In the genomic region with DNA sequence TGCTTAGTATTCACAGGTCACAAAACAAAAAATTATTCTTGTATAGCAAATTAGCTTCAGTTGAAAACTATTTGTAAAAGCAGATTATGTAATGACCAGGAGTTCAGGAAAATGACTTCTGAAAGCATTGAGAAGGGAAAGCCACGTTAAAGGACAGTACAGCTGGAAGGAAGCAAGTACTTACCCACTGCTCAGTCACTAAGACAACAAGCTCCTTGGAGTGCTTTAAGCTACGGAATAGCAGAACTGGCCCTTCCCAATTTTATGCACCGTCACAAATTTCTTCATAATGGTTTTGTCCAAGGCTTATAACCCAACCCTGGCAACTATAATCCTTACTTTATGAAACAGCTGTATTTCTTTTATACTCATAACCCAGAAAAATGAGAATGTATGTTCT, we compare ENCODE assay signal across 1 cellular context.
TF ChIP-seq lines count a peak whose summit lies in the region.

No MANE protein-coding gene starts in this region.

TF ChIP-seq in HCT116, 20 proteins besides CTCF, POLR2A, EP300 and RAD21 (continued from another document):
- TF ChIP-seq, protein P1, sequence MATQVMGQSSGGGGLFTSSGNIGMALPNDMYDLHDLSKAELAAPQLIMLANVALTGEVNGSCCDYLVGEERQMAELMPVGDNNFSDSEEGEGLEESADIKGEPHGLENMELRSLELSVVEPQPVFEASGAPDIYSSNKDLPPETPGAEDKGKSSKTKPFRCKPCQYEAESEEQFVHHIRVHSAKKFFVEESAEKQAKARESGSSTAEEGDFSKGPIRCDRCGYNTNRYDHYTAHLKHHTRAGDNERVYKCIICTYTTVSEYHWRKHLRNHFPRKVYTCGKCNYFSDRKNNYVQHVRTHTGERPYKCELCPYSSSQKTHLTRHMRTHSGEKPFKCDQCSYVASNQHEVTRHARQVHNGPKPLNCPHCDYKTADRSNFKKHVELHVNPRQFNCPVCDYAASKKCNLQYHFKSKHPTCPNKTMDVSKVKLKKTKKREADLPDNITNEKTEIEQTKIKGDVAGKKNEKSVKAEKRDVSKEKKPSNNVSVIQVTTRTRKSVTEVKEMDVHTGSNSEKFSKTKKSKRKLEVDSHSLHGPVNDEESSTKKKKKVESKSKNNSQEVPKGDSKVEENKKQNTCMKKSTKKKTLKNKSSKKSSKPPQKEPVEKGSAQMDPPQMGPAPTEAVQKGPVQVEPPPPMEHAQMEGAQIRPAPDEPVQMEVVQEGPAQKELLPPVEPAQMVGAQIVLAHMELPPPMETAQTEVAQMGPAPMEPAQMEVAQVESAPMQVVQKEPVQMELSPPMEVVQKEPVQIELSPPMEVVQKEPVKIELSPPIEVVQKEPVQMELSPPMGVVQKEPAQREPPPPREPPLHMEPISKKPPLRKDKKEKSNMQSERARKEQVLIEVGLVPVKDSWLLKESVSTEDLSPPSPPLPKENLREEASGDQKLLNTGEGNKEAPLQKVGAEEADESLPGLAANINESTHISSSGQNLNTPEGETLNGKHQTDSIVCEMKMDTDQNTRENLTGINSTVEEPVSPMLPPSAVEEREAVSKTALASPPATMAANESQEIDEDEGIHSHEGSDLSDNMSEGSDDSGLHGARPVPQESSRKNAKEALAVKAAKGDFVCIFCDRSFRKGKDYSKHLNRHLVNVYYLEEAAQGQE (IDR thresholded peaks at IDR 0.05; ENCODE audit: low read depth), result no peak
- TF ChIP-seq JUND (IDR thresholded peaks at IDR 0.05) (no peak), FOSL1 (IDR thresholded peaks at IDR 0.05; ENCODE audit: low read depth) (no peak), SP1 (IDR thresholded peaks at IDR 0.05; ENCODE audit: low read depth) (no peak)
- TF ChIP-seq, protein P2, sequence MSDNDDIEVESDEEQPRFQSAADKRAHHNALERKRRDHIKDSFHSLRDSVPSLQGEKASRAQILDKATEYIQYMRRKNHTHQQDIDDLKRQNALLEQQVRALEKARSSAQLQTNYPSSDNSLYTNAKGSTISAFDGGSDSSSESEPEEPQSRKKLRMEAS (IDR thresholded peaks at IDR 0.05), result no peak
